13 cellular contexts compared by ENCODE assay signal in genomic region chr14:59305836-59306555, GRCh38.
A peak's percentile ranks its signal among the peaks of the same experiment; 100 is the strongest.
DNase-seq lines count a peak whose midpoint lies in the region; ATAC-seq and TF ChIP-seq lines count a peak whose summit lies in the region.
"Had no signal": no experiment of that assay in that cellular context is flagged by ENCODE, and none has a peak within 500 bp of the region (broad histone marks: within the 10 kb centered on the region; RNA-seq: fewer than 3 reads in every experiment).

No MANE protein-coding gene starts in this region.

- no peak overlapping the region for H3K9ac ChIP-seq in OCI-LY1 (ENCODE audit: low read length)

- H3K9me2 ChIP-seq in OCI-LY1 (ENCODE audit: low read depth, low read length): no peaks in the 10 kb centered on the region

- no peaks in the 10 kb centered on the region for H4K20me1 ChIP-seq in OCI-LY1 (ENCODE audit: insufficient read depth, low read length)

- H3K4me2 ChIP-seq in OCI-LY1 (ENCODE audit: low read length): no peak overlapping the region

- H3K36me3 ChIP-seq in OCI-LY1 (ENCODE audit: insufficient read depth, low read length): no peaks in the 10 kb centered on the region
- no peaks in the 10 kb centered on the region for H3K36me3 ChIP-seq in muscle layer of duodenum (ENCODE audit: control insufficient read depth in 1 of 2, insufficient read depth in 2 of 2, low read length in 2 of 2)
- H3K36me3 ChIP-seq: colonic mucosa, tibial nerve had no signal

- no peaks in the 10 kb centered on the region for H3F3A ChIP-seq in OCI-LY1 (ENCODE audit: insufficient read depth, low read length)

- H3K9me3 ChIP-seq in OCI-LY1 (ENCODE audit: low read length): no peaks in the 10 kb centered on the region
- H3K9me3 ChIP-seq in muscle layer of duodenum (ENCODE audit: control insufficient read depth in 1 of 2, low read length in 2 of 2): no peaks in the 10 kb centered on the region
- H3K9me3 ChIP-seq: colonic mucosa, tibial nerve had no signal

- H3K4me1 ChIP-seq in OCI-LY1 (ENCODE audit: insufficient read depth, low read length, severe bottlenecking) (peaks cover 96% of the 10 kb centered on the region), muscle layer of duodenum (ENCODE audit: control insufficient read depth in 1 of 2, insufficient read depth in 2 of 2, low read length in 2 of 2) (peaks cover 0 to 42% of the 10 kb centered on the region in 2 donors)
- H3K4me1 ChIP-seq: colonic mucosa had no signal

- no peaks in the 10 kb centered on the region for H3K27me3 ChIP-seq in OCI-LY1 (ENCODE audit: insufficient read depth, low read length)
- no peaks in the 10 kb centered on the region for H3K27me3 ChIP-seq in muscle layer of duodenum (ENCODE audit: low read depth, low read length)
- H3K27me3 ChIP-seq: colonic mucosa, tibial nerve had no signal

- no peak for ATAC-seq in GM21381 (IDR thresholded peaks at IDR 0.05; ENCODE audit: unreplicated experiment)

- H3K27ac ChIP-seq in OCI-LY1 (ENCODE audit: low read depth, low read length, poor library complexity, severe bottlenecking) (peak overlapping the region; percentile 54), muscle layer of duodenum (ENCODE audit: low read length) (peak overlapping the region; percentile 56)
- H3K27ac ChIP-seq: colonic mucosa, tibial nerve had no signal

- DNase-seq in AG08395 (ENCODE audit: low spot score) (peak; percentile 26), epithelial cell of esophagus (ENCODE audit: low read depth) (peak; percentile 34), NCI-H2029 treated with DMSO at 0.1 percent for 48 hours (lab: John Stamatoyannopoulos, UW) (no peak), NCI-H187 (lab: John Stamatoyannopoulos, UW) (no peak), HUDEP-2 (lab: John Stamatoyannopoulos, UW; ENCODE audit: unreplicated experiment in 76 of 76) (no peak)
- DNase-seq: activated CD4-positive, alpha-beta T cell treated with anti-CD3 and anti-CD28 coated beads for 48 hours; colonic mucosa; GDM1; NCI-H1436 treated with DMSO at 0.1 percent for 48 hours had no signal

- no peak overlapping the region for H2AFZ ChIP-seq in OCI-LY1 (ENCODE audit: low read length)

- no peak overlapping the region for H3K4me3 ChIP-seq in OCI-LY1 (ENCODE audit: low read depth, low read length, poor library complexity, severe bottlenecking)
- H3K4me3 ChIP-seq in epithelial cell of esophagus (ENCODE audit: low read length): no peak overlapping the region
- no peak overlapping the region for H3K4me3 ChIP-seq in muscle layer of duodenum (ENCODE audit: low read depth in 1 of 2, low read length in 2 of 2)
- H3K4me3 ChIP-seq: colonic mucosa, tibial nerve had no signal

- TF ChIP-seq CTCF in OCI-LY1 (IDR thresholded peaks at IDR 0.05; ENCODE audit: low read length): no peak
- TF ChIP-seq CTCF in epithelial cell of esophagus (IDR thresholded peaks at IDR 0.05; ENCODE audit: insufficient read depth, low read depth, low read length, missing control alignments): no peak

- H3K79me2 ChIP-seq in OCI-LY1 (ENCODE audit: insufficient read depth, low read length): 0 out of 2 replicates have a peak, but pooled peaks cover 4% of the 10 kb centered on the region

Comparison
In these comparisons a context has a peak if more than half of its experiments do, and no peak if none do; other contexts are left out.
1. DNase-seq: peak in AG08395 (single experiment) and epithelial cell of esophagus (single experiment); none in NCI-H2029 treated with DMSO at 0.1 percent for 48 hours (single experiment), NCI-H187 (0 of 2) and HUDEP-2 (0 of 76).